1 cellular context compared by ENCODE assay signal in the genomic region with DNA sequence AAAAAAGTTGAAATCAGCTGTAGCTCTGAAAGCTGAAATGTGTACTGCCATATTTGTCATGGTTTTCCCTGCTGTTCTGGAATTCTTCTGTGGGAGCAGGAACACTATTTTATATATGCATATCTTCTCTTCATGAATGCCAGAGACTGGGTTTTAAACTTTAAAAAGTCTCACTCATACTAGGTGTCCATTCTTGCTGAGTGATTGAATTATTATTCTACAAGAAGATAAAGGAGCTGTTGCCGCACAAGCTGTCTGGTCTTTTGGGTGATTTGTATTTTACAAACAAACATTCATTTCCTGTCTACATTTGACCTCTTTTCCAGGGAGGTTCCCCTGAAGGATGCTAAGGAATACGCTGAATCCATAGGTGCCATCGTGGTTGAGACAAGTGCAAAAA.
A peak's percentile ranks its signal among the peaks of the same experiment; 100 is the strongest.
TF ChIP-seq lines count a peak whose summit lies in the region.

No MANE protein-coding gene starts in this region.

TF ChIP-seq in K562, 482 proteins besides CTCF, POLR2A, EP300 and RAD21 (continued from another document):
- TF ChIP-seq PBX2 (CRISPR knock-in tag; IDR thresholded peaks at IDR 0.05; ENCODE audit: low read depth) (no peak), PBX2 (tag; conservative IDR thresholded peaks at IDR 0.05; ENCODE audit: low read depth) (peak; percentile 85), MYNN (IDR thresholded peaks at IDR 0.05) (no peak), MYNN (CRISPR knock-in tag; IDR thresholded peaks at IDR 0.05) (no peak), MCM7 (IDR thresholded peaks at IDR 0.05) (no peak), NR2C1 (IDR thresholded peaks at IDR 0.05) (no peak), NR2C1 (tag; IDR thresholded peaks at IDR 0.05) (no peak), FOXA3 (CRISPR knock-in tag; conservative IDR thresholded peaks at IDR 0.05 in 1 of 2, IDR thresholded peaks at IDR 0.05 in 1 of 2) (0 out of 4 replicates have a peak, but pooled peaks of 1 of the 2 experiments have one; percentile 4), PHB (CRISPR knock-in tag; IDR thresholded peaks at IDR 0.05) (no peak), PRMT5 (CRISPR knock-in tag; IDR thresholded peaks at IDR 0.05) (no peak), ELF1 (tag; IDR thresholded peaks at IDR 0.05) (no peak), CBFA2T2 (conservative IDR thresholded peaks at IDR 0.05) (no peak)
TF ChIP-seq in K562: peak in this region for 3.
